ENCODE assay signal across 12 cellular contexts in genomic region chr18:48007381-48007780, GRCh38.
DNase-seq lines count a peak whose midpoint lies in the region; ATAC-seq and TF ChIP-seq lines count a peak whose summit lies in the region.
"Had no signal": no experiment of that assay in that cellular context is flagged by ENCODE, and none has a peak within 500 bp of the region (broad histone marks: within the 10 kb centered on the region; RNA-seq: fewer than 3 reads in every experiment).

No MANE protein-coding gene starts in this region.

- H3K27ac ChIP-seq in subcutaneous abdominal adipose tissue (ENCODE audit: low read depth, low read length) (no peak overlapping the region), A673 (ENCODE audit: low read depth, low read length, poor library complexity, severe bottlenecking) (no peak overlapping the region), Karpas-422 (ENCODE audit: low read length) (no peak overlapping the region)
- H3K27ac ChIP-seq: foreskin keratinocyte had no signal

- peaks cover 6% of the 10 kb centered on the region for H3K4me1 Mint-ChIP-seq in activated naive CD4-positive, alpha-beta T cell treated with anti-CD3 and anti-CD28 coated beads, Interleukin-2, amount 50 U/mL, for 24 hours
- H3K4me1 Mint-ChIP-seq in T-cell: peaks cover 8 to 11% (median 8%) of the 10 kb centered on the region in 3 donors

- H2AFZ ChIP-seq in Karpas-422 (ENCODE audit: low read length): no peak overlapping the region

- POLR2A ChIA-PET in T-cell (lab: Charles Lee) (no interaction called here), A673 (lab: Charles Lee; ENCODE audit: low non-redundant PET) (no interaction called here)

- H3K27me3 Mint-ChIP-seq in activated naive CD4-positive, alpha-beta T cell treated with anti-CD3 and anti-CD28 coated beads, Interleukin-2, amount 50 U/mL, for 24 hours: peaks cover 5% of the 10 kb centered on the region
- H3K27me3 Mint-ChIP-seq in T-cell: peaks cover 21 to 37% of the 10 kb centered on the region in 2 donors

- no peak overlapping the region for H3K27ac Mint-ChIP-seq in activated naive CD4-positive, alpha-beta T cell treated with anti-CD3 and anti-CD28 coated beads, Interleukin-2, amount 50 U/mL, for 24 hours
- no peak overlapping the region for H3K27ac Mint-ChIP-seq in T-cell
- H3K27ac Mint-ChIP-seq: T-helper 2 cell treated with Interferon-gamma antibody and Interleukin-4, amounts not matched to agents 5 μg/mL and 100 μg/mL, for 36 hours had no signal

- no peaks in the 10 kb centered on the region for H3K9me3 ChIP-seq in iPS-15b (ENCODE audit: control insufficient read depth, insufficient read depth, low read length)
- no peaks in the 10 kb centered on the region for H3K9me3 ChIP-seq in subcutaneous abdominal adipose tissue (ENCODE audit: control insufficient read depth in 5 of 5, low read length in 5 of 5)
- no peaks in the 10 kb centered on the region for H3K9me3 ChIP-seq in A673 (ENCODE audit: low read depth, low read length, poor library complexity, severe bottlenecking)
- no peaks in the 10 kb centered on the region for H3K9me3 ChIP-seq in Karpas-422 (ENCODE audit: low read length)

- CTCF ChIA-PET in T-cell (lab: Charles Lee) (interaction anchor here (0.5 to 1.5 kb wide), 8 partner anchors 10 to 1199 kb away, joined by 3 to 13 read pairs (median 3); no protein-coding TSS in a partner anchor), A673 (lab: Charles Lee) (interaction anchor here (1.2 kb wide), 1 partner anchor 10 kb away, joined by 5 read pairs; no protein-coding TSS in a partner anchor)

- no peak for DNase-seq in activated naive CD4-positive, alpha-beta T cell treated with anti-CD3 and anti-CD28 coated beads, Interleukin-2, amount 50 U/mL, for 16 hours
- no peak for DNase-seq in T-cell
- no peak for DNase-seq in NCI-H2171 treated with DMSO at 0.1 percent for 48 hours (lab: John Stamatoyannopoulos, UW)
- DNase-seq in A673 (ENCODE audit: low spot score): no peak
- DNase-seq in Karpas-422: no peak
- DNase-seq: DMS 273 treated with DMSO at 0.1 percent for 48 hours, foreskin keratinocyte, NCI-H524 had no signal

- H3K36me3 ChIP-seq in iPS-15b (ENCODE audit: control insufficient read depth, insufficient read depth, low read length) (no peaks in the 10 kb centered on the region), subcutaneous abdominal adipose tissue (ENCODE audit: control insufficient read depth in 5 of 5, insufficient read depth in 5 of 5, low read length in 5 of 5) (no peaks in the 10 kb centered on the region), A673 (ENCODE audit: insufficient read depth, low read length, poor library complexity, severe bottlenecking) (no peaks in the 10 kb centered on the region), Karpas-422 (ENCODE audit: insufficient read depth, low read length) (no peaks in the 10 kb centered on the region)

- no TSS peak for BruUV-seq in A673 (replicated peaks; lab: Mats Ljungman, UMichigan)

- peak overlapping the region; percentile 49 for H3K4me3 Mint-ChIP-seq in activated naive CD4-positive, alpha-beta T cell treated with anti-CD3 and anti-CD28 coated beads, Interleukin-2, amount 50 U/mL, for 24 hours
- H3K4me3 Mint-ChIP-seq in T-cell: peak overlapping the region in 2 of 3 donors; percentile 59 to 60

- H3K4me2 ChIP-seq in Karpas-422 (ENCODE audit: low read depth, low read length, poor library complexity, severe bottlenecking): no peak overlapping the region

- H3K9ac ChIP-seq in iPS-15b (ENCODE audit: low read depth, low read length): peak overlapping the region; percentile 83
- peak overlapping the region in 3 of 5 donors; percentile 42 to 81 (median 48) for H3K9ac ChIP-seq in subcutaneous abdominal adipose tissue (ENCODE audit: low read length in 5 of 5)
- no peak overlapping the region for H3K9ac ChIP-seq in Karpas-422 (ENCODE audit: low read length)

- intact Hi-C loops in A673 (cut with micrococcal nuclease; ENCODE audit: unreplicated experiment): no loop called here

- H3K9me2 ChIP-seq in Karpas-422 (replicated peaks; ENCODE audit: insufficient read depth, low read length): no peaks in the 10 kb centered on the region

- no peak for TF ChIP-seq CTCF in A673 (conservative IDR thresholded peaks at IDR 0.05; ENCODE audit: low read depth, low read length)

- H3K9me3 Mint-ChIP-seq in activated naive CD4-positive, alpha-beta T cell treated with anti-CD3 and anti-CD28 coated beads, Interleukin-2, amount 50 U/mL, for 24 hours: no peaks in the 10 kb centered on the region
- no peaks in the 10 kb centered on the region for H3K9me3 Mint-ChIP-seq in T-cell
- H3K9me3 Mint-ChIP-seq: T-helper 2 cell treated with Interferon-gamma antibody and Interleukin-4, amounts not matched to agents 5 μg/mL and 100 μg/mL, for 36 hours had no signal

- H3K4me3 ChIP-seq in iPS-15b (ENCODE audit: low read depth, low read length): peak overlapping the region; percentile 80
- H3K4me3 ChIP-seq in subcutaneous abdominal adipose tissue (ENCODE audit: low read depth in 1 of 5, low read length in 5 of 5): peak overlapping the region in 3 of 5 donors; percentile 69 to 74 (median 70)
- H3K4me3 ChIP-seq in A673 (ENCODE audit: low read depth, low read length, poor library complexity, severe bottlenecking): no peak overlapping the region
- H3K4me3 ChIP-seq in Karpas-422 (ENCODE audit: low read length): no peak overlapping the region

- no peaks in the 10 kb centered on the region for H4K20me1 ChIP-seq in Karpas-422 (ENCODE audit: insufficient read depth, low read depth, low read length)

- H3K4me1 ChIP-seq in iPS-15b (ENCODE audit: control insufficient read depth, insufficient read depth, low read length): peaks cover 4% of the 10 kb centered on the region
- peaks cover 4 to 34% (median 25%) of the 10 kb centered on the region in 5 donors for H3K4me1 ChIP-seq in subcutaneous abdominal adipose tissue (ENCODE audit: control insufficient read depth in 5 of 5, insufficient read depth in 5 of 5, low read length in 5 of 5)
- H3K4me1 ChIP-seq in A673 (ENCODE audit: insufficient read depth, low read length, poor library complexity, severe bottlenecking): no peaks in the 10 kb centered on the region
- peaks cover 51% of the 10 kb centered on the region for H3K4me1 ChIP-seq in Karpas-422 (ENCODE audit: low read length)
- H3K4me1 ChIP-seq: foreskin keratinocyte had no signal

- H3K36me3 Mint-ChIP-seq in activated naive CD4-positive, alpha-beta T cell treated with anti-CD3 and anti-CD28 coated beads, Interleukin-2, amount 50 U/mL, for 24 hours: no peaks in the 10 kb centered on the region
- H3K36me3 Mint-ChIP-seq in T-cell: no peaks in the 10 kb centered on the region

- peaks cover 21% of the 10 kb centered on the region for H3K27me3 ChIP-seq in iPS-15b (ENCODE audit: control insufficient read depth, insufficient read depth, low read length)
- H3K27me3 ChIP-seq in subcutaneous abdominal adipose tissue (ENCODE audit: control insufficient read depth in 5 of 5, insufficient read depth in 4 of 5, low read length in 5 of 5): no peaks in the 10 kb centered on the region
- H3K27me3 ChIP-seq in A673 (replicated peaks; ENCODE audit: insufficient read depth, low read depth, low read length, poor library complexity): no peaks in the 10 kb centered on the region
- no peaks in the 10 kb centered on the region for H3K27me3 ChIP-seq in Karpas-422 (ENCODE audit: low read length)
- H3K27me3 ChIP-seq: foreskin keratinocyte had no signal

- H3K79me2 ChIP-seq in Karpas-422 (ENCODE audit: low read length): no peaks in the 10 kb centered on the region

- ATAC-seq in T-cell (replicated peaks in 1 of 4): no peak

Comparison
In these comparisons a context has a peak if more than half of its experiments do, and no peak if none do; other contexts are left out.
1. H3K4me3 ChIP-seq: peak in iPS-15b (single experiment) and subcutaneous abdominal adipose tissue (3 of 5); none in A673 (single experiment) and Karpas-422 (single experiment).